Comparison of ENCODE assay signal across 14 cellular contexts in genomic region chr5:167642779-167643517, GRCh38.
DNase-seq lines count a peak whose midpoint lies in the region; ATAC-seq and TF ChIP-seq lines count a peak whose summit lies in the region.
"Had no signal": no experiment of that assay in that cellular context is flagged by ENCODE, and none has a peak within 500 bp of the region (broad histone marks: within the 10 kb centered on the region; RNA-seq: fewer than 3 reads in every experiment).

No MANE protein-coding gene starts in this region.

- H3K79me2 ChIP-seq in HCT116 (ENCODE audit: insufficient read depth, low read length), result no peaks in the 10 kb centered on the region

- H3K27ac ChIP-seq in A673 (ENCODE audit: low read depth, low read length, poor library complexity, severe bottlenecking) (peak overlapping the region; percentile 90), HCT116 (ENCODE audit: low read depth, low read length) (no peak overlapping the region), transverse colon (no peak overlapping the region)
- H3K27ac ChIP-seq: right atrium auricular region, thyroid gland had no signal

- no peak for TF ChIP-seq EP300 in transverse colon (IDR thresholded peaks at IDR 0.05; ENCODE audit: low read depth)

- H3K27me3 ChIP-seq in A673 (replicated peaks; ENCODE audit: insufficient read depth, low read depth, low read length, poor library complexity) (no peaks in the 10 kb centered on the region), HCT116 (ENCODE audit: insufficient read depth, low read length) (peaks cover 6% of the 10 kb centered on the region), adipocyte (replicated peaks; ENCODE audit: control insufficient read depth, insufficient read depth, low read length) (no peaks in the 10 kb centered on the region), transverse colon (no peaks in the 10 kb centered on the region)
- H3K27me3 ChIP-seq: right atrium auricular region, thyroid gland had no signal

- H3K9ac ChIP-seq in HCT116 (ENCODE audit: low read length), result no peak overlapping the region
- H3K9ac ChIP-seq in adipocyte (ENCODE audit: low read length), result peak overlapping the region; percentile 80

- TF ChIP-seq RAD21 in HCT116 (IDR thresholded peaks at IDR 0.05; ENCODE audit: low read depth), result no peak

- no peak for TF ChIP-seq POLR2A in HCT116 (IDR thresholded peaks at IDR 0.05; ENCODE audit: borderline replicate concordance, extremely low read depth, insufficient read depth, insufficient read length)
- no peak for TF ChIP-seq POLR2A in transverse colon (IDR thresholded peaks at IDR 0.05)

- ATAC-seq in HCT116, result no peak
- ATAC-seq in GM21360 (IDR thresholded peaks at IDR 0.05; ENCODE audit: unreplicated experiment), result no peak
- no peak for ATAC-seq in GM21737 (IDR thresholded peaks at IDR 0.05; ENCODE audit: unreplicated experiment)
- no peak for ATAC-seq in HG03457 (IDR thresholded peaks at IDR 0.05; ENCODE audit: unreplicated experiment)

- DNase-seq in A673 (ENCODE audit: low spot score) (peak; percentile 86), HCT116 (ENCODE audit: low read depth, low spot score) (no peak), adipocyte (ENCODE audit: low read depth) (peak; percentile 78), glomerular visceral epithelial cell (ENCODE audit: extremely low spot score) (peak; percentile 88), transverse colon (no peak)
- DNase-seq: effector CD4-positive, alpha-beta T cell; NCI-H1930; NK-92 treated with Interleukin-12 subunit alpha and Interleukin-12 subunit beta, amount 100 ng/mL, for 24 hours; T-helper 2 cell; thyroid gland had no signal

- no peaks in the 10 kb centered on the region for H3K9me3 ChIP-seq in A673 (ENCODE audit: low read depth, low read length, poor library complexity, severe bottlenecking)
- H3K9me3 ChIP-seq in HCT116 (ENCODE audit: control insufficient read depth in 1 of 2, insufficient read depth in 1 of 2, low read depth in 1 of 2, low read length in 2 of 2), result no peaks in the 10 kb centered on the region
- H3K9me3 ChIP-seq in adipocyte (ENCODE audit: control insufficient read depth, low read length), result no peaks in the 10 kb centered on the region
- H3K9me3 ChIP-seq in transverse colon, result no peaks in the 10 kb centered on the region
- H3K9me3 ChIP-seq: right atrium auricular region, thyroid gland had no signal

- intact Hi-C loops in A673 (cut with micrococcal nuclease; ENCODE audit: unreplicated experiment), result loop anchor here (2.0 kb wide), 1 partner anchor 252 kb away; no protein-coding TSS in a partner anchor
- intact Hi-C loops in HCT116 (cut with micrococcal nuclease), result no loop called here
- intact Hi-C loops in transverse colon (cut with DNase I; ENCODE audit: low total_unique reads), result no loop called here

- peak overlapping the region; percentile 17; the same call in 1 of the 2 replicates for H3K4me2 ChIP-seq in HCT116 (ENCODE audit: low read length)

- POLR2A ChIA-PET in A673 (lab: Charles Lee; ENCODE audit: low non-redundant PET) (interaction anchor here (0.7 kb wide), 1 partner anchor 64 kb away, joined by 3 read pairs; no protein-coding TSS in a partner anchor), HCT116 (lab: Charles Lee) (no interaction called here)

- CTCF ChIA-PET in A673 (lab: Charles Lee) (interaction anchor here (0.5 kb wide), 1 partner anchor 68 kb away, joined by 6 read pairs; no protein-coding TSS in a partner anchor), HCT116 (lab: Charles Lee) (no interaction called here)

- H3K4me1 ChIP-seq in A673 (ENCODE audit: insufficient read depth, low read length, poor library complexity, severe bottlenecking), result peaks cover 55% of the 10 kb centered on the region
- peaks cover 0 to 6% of the 10 kb centered on the region in 2 experiments; a peak in 1 of 4 replicates for H3K4me1 ChIP-seq in HCT116 (ENCODE audit: control insufficient read depth in 1 of 2, insufficient read depth in 2 of 2, low read length in 2 of 2)
- peaks cover 62% of the 10 kb centered on the region for H3K4me1 ChIP-seq in adipocyte (ENCODE audit: control insufficient read depth, insufficient read depth, low read length)
- H3K4me1 ChIP-seq in transverse colon, result no peaks in the 10 kb centered on the region
- H3K4me1 ChIP-seq: right atrium auricular region, thyroid gland had no signal

- TF ChIP-seq CTCF in A673 (conservative IDR thresholded peaks at IDR 0.05; ENCODE audit: low read depth, low read length), result no peak
- TF ChIP-seq CTCF in HCT116 (IDR thresholded peaks at IDR 0.05 in 2 of 3, conservative IDR thresholded peaks at IDR 0.05 in 1 of 3; ENCODE audit: borderline replicate concordance in 1 of 3, insufficient read depth in 1 of 3, low read depth in 2 of 3, low read length in 2 of 3), result no peak
- TF ChIP-seq CTCF in transverse colon (IDR thresholded peaks at IDR 0.05), result no peak

- BruUV-seq in A673 (replicated peaks; lab: Mats Ljungman, UMichigan) (no TSS peak), HCT116 (replicated peaks; lab: Mats Ljungman, UMichigan) (no TSS peak)

- no peaks in the 10 kb centered on the region for H4K20me1 ChIP-seq in HCT116 (ENCODE audit: insufficient read depth)

- RAD21 ChIA-PET in HCT116 (lab: Charles Lee; ENCODE audit: low non-redundant PET in 1 of 2, low total read pairs in 2 of 2, uncharacterized antibody in 2 of 2, unreplicated experiment in 2 of 2), result no interaction called here

- no peak overlapping the region for H2AFZ ChIP-seq in HCT116 (ENCODE audit: low read depth, low read length, poor library complexity, severe bottlenecking)

- in situ Hi-C loops in transverse colon (cut with MboI; ENCODE audit: low pct_ligation_motif_present in 1 of 4, low pct_unique_long_range_greater_than_20kb in 1 of 4, low sequenced_read_pairs in 3 of 4), result no loop called here

- H3K36me3 ChIP-seq in A673 (ENCODE audit: insufficient read depth, low read length, poor library complexity, severe bottlenecking) (no peaks in the 10 kb centered on the region), HCT116 (ENCODE audit: control insufficient read depth in 1 of 2, insufficient read depth in 2 of 2, low read length in 2 of 2) (no peaks in the 10 kb centered on the region), adipocyte (ENCODE audit: control insufficient read depth, insufficient read depth, low read length, severe bottlenecking) (no peaks in the 10 kb centered on the region), transverse colon (no peaks in the 10 kb centered on the region)
- H3K36me3 ChIP-seq: right atrium auricular region, thyroid gland had no signal

- H3K9me2 ChIP-seq in HCT116 (ENCODE audit: insufficient read depth), result no peaks in the 10 kb centered on the region

- H3K4me3 ChIP-seq in A673 (ENCODE audit: low read depth, low read length, poor library complexity, severe bottlenecking) (peak overlapping the region; percentile 16), HCT116 (replicated peaks in 1 of 2; ENCODE audit: low read depth in 1 of 2, low read length in 2 of 2) (no peak overlapping the region), adipocyte (ENCODE audit: low read length) (peak overlapping the region; percentile 10), transverse colon (no peak overlapping the region)
- H3K4me3 ChIP-seq: right atrium auricular region, thyroid gland had no signal

- 55 to 66% methylated on average over 9 of the region's 9 CpGs for WGBS in transverse colon (ENCODE audit: low coverage in 1 of 2), 2 donors

TF ChIP-seq in HCT116, 20 proteins besides CTCF, POLR2A, EP300 and RAD21:
- no peak for TF ChIP-seq ATF3 (IDR thresholded peaks at IDR 0.05)
- no peak for TF ChIP-seq SRF (IDR thresholded peaks at IDR 0.05; ENCODE audit: low read depth)
- no peak for TF ChIP-seq ELF1 (IDR thresholded peaks at IDR 0.05; ENCODE audit: borderline replicate concordance, low read depth)
- TF ChIP-seq JUND (IDR thresholded peaks at IDR 0.05), result no peak
- TF ChIP-seq CEBPB (IDR thresholded peaks at IDR 0.05; ENCODE audit: low read depth), result no peak
- no peak for TF ChIP-seq TCF7L2 (IDR thresholded peaks at IDR 0.05; ENCODE audit: borderline replicate concordance, extremely low read depth, insufficient read depth, insufficient read length)
- TF ChIP-seq MAX (IDR thresholded peaks at IDR 0.05), result no peak

Comparison
In these comparisons a context has a peak if more than half of its experiments do, and no peak if none do; other contexts are left out.
1. DNase-seq: peak in A673 (single experiment), adipocyte (single experiment) and glomerular visceral epithelial cell (single experiment); none in HCT116 (single experiment) and transverse colon (single experiment).
2. H3K4me3 ChIP-seq: peak in A673 (single experiment) and adipocyte (single experiment); none in HCT116 (0 of 2) and transverse colon (0 of 4).